ENCODE assay signal across 20 cellular contexts in the genomic region with DNA sequence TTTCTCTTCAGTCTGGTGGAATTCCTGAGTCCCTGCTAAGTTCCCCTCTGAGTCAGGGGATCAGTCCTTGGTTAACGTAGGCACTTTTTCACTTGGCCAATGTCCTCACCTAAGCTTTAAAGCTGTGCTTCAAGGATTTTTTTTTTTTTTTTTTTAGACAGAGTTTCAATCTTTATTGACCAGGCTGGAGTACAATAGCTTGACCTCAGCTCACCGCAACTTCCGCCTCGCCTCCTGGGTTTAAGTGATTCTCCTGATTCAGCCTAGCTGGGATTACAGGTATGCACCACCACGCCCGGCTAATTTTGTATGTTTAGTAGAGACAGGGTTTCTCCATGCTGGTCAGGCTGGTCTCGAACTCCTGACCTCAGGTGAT.
A peak's percentile ranks its signal among the peaks of the same experiment; 100 is the strongest.
DNase-seq lines count a peak whose midpoint lies in the region; ATAC-seq, FAIRE-seq and TF ChIP-seq lines count a peak whose summit lies in the region.
"Had no signal": no experiment of that assay in that cellular context is flagged by ENCODE, and none has a peak within 500 bp of the region (broad histone marks: within the 10 kb centered on the region; RNA-seq: fewer than 3 reads in every experiment).

No MANE protein-coding gene starts in this region.

- POLR2A ChIA-PET in K562 (lab: Yijun Ruan, JAX) = interaction anchor here (0.7 kb wide), 1 partner anchor 562 kb away, joined by 3 read pairs; no protein-coding TSS in a partner anchor

- H3K9me3 ChIP-seq in K562 (replicated peaks; ENCODE audit: control insufficient read depth, insufficient read depth, low read depth, low read length) (no peaks in the 10 kb centered on the region), trophoblast cell (ENCODE audit: insufficient read depth, low read depth, low read length) (no peaks in the 10 kb centered on the region), prostate gland (no peaks in the 10 kb centered on the region), right atrium auricular region (no peaks in the 10 kb centered on the region)
- H3K9me3 ChIP-seq: A549, Caco-2 had no signal

- H4K20me1 ChIP-seq in K562 (replicated peaks; ENCODE audit: control insufficient read depth, insufficient read depth, low read length) = no peaks in the 10 kb centered on the region

- WGBS in K562 (ENCODE audit: insufficient coverage, low coverage, missing lambda C conversion rate) = 3% methylated on average over 7 of the region's 7 CpGs
- no CpG with 5 or more reads among the region's 7 CpGs for WGBS in trophoblast cell (ENCODE audit: extremely low coverage, insufficient coverage, insufficient read length)
- 95% methylated on average over 7 of the region's 7 CpGs for WGBS in prostate gland

- no peaks in the 10 kb centered on the region for H3K79me2 ChIP-seq in K562 (ENCODE audit: control insufficient read depth, insufficient read depth, low read length)
- no peaks in the 10 kb centered on the region for H3K79me2 ChIP-seq in trophoblast cell (ENCODE audit: control insufficient read depth, insufficient read depth, low read length, poor library complexity)

- peaks cover 2 to 5% of the 10 kb centered on the region in 2 experiments; a peak in 3 of 5 replicates for H3K27me3 ChIP-seq in K562 (ENCODE audit: control insufficient read depth in 2 of 2, insufficient read depth in 2 of 2, low read length in 2 of 2)
- no peaks in the 10 kb centered on the region for H3K27me3 ChIP-seq in trophoblast cell (ENCODE audit: insufficient read depth, low read length)
- no peaks in the 10 kb centered on the region for H3K27me3 ChIP-seq in prostate gland (replicated peaks; ENCODE audit: insufficient read depth)
- H3K27me3 ChIP-seq in right atrium auricular region = no peaks in the 10 kb centered on the region

- BruUV-seq in K562 (replicated peaks; lab: Mats Ljungman, UMichigan) = no TSS peak

- H4K8ac ChIP-seq in trophoblast cell (ENCODE audit: low read depth, low read length) = no peak overlapping the region

- no peak for TF ChIP-seq CTCF in K562 (IDR thresholded peaks at IDR 0.05 in 2 of 3, conservative IDR thresholded peaks at IDR 0.05 in 1 of 3; ENCODE audit: insufficient read depth in 2 of 3, low read depth in 1 of 3, low read length in 3 of 3)
- no peak for TF ChIP-seq CTCF in prostate gland (IDR thresholded peaks at IDR 0.05)
- no peak for TF ChIP-seq CTCF in right atrium auricular region (IDR thresholded peaks at IDR 0.05)

- no peak overlapping the region for H2BK12ac ChIP-seq in trophoblast cell (ENCODE audit: low read length)

- no peak for FAIRE-seq in K562 (lab: Jason Lieb, UNC)
- FAIRE-seq: A549, D721Med, G401.6, GM12891, GM19239, HTR-8/SVneo had no signal

- H3K4me1 ChIP-seq in K562 (replicated peaks in 1 of 2; ENCODE audit: control insufficient read depth in 2 of 2, insufficient read depth in 2 of 2, low read length in 2 of 2) (no peaks in the 10 kb centered on the region), trophoblast cell (ENCODE audit: control insufficient read depth in 1 of 2, insufficient read depth in 2 of 2, low read length in 2 of 2) (peaks cover under 1 to 3% of the 10 kb centered on the region in 2 experiments), prostate gland (replicated peaks) (no peaks in the 10 kb centered on the region), right atrium auricular region (no peaks in the 10 kb centered on the region)
- H3K4me1 ChIP-seq: A549, HAP-1 had no signal

- H3K36me3 Mint-ChIP-seq in activated naive CD4-positive, alpha-beta T cell treated with anti-CD3 and anti-CD28 coated beads for 36 hours (ENCODE audit: low read depth) = no peaks in the 10 kb centered on the region

- H3K23ac ChIP-seq in trophoblast cell (ENCODE audit: low read length) = no peak overlapping the region

- no peaks in the 10 kb centered on the region for H3K36me3 ChIP-seq in K562 (ENCODE audit: control insufficient read depth, insufficient read depth, low read length)
- H3K36me3 ChIP-seq in trophoblast cell (ENCODE audit: control insufficient read depth in 1 of 2, insufficient read depth in 2 of 2, low read length in 2 of 2) = no peaks in the 10 kb centered on the region
- H3K36me3 ChIP-seq in prostate gland = no peaks in the 10 kb centered on the region
- H3K36me3 ChIP-seq in right atrium auricular region = no peaks in the 10 kb centered on the region
- H3K36me3 ChIP-seq: HAP-1 had no signal

- H3K4me3 ChIP-seq in K562 (no peak overlapping the region), trophoblast cell (ENCODE audit: low read depth, low read length) (no peak overlapping the region), prostate gland (no peak overlapping the region), right atrium auricular region (no peak overlapping the region)
- H3K4me3 ChIP-seq: A549, GM23248, HAP-1 had no signal

- H2AK5ac ChIP-seq in trophoblast cell (ENCODE audit: low read length) = no peak overlapping the region

- no peak overlapping the region for H3K4ac ChIP-seq in trophoblast cell (ENCODE audit: low read depth, low read length)

- H2BK120ac ChIP-seq in trophoblast cell (ENCODE audit: insufficient read depth, low read length, poor library complexity) = no peak overlapping the region

- peaks cover 2% of the 10 kb centered on the region for H3K27me3 Mint-ChIP-seq in activated naive CD4-positive, alpha-beta T cell treated with anti-CD3 and anti-CD28 coated beads for 36 hours (ENCODE audit: low read depth)
- H3K27me3 Mint-ChIP-seq: CD4-positive, alpha-beta T cell had no signal

- no peak overlapping the region for H2AFZ ChIP-seq in K562 (ENCODE audit: low read depth, low read length)
- no peak overlapping the region for H2AFZ ChIP-seq in trophoblast cell (ENCODE audit: insufficient read depth, low read length, poor library complexity)
- H2AFZ ChIP-seq: GM23248 had no signal

- no peak for TF ChIP-seq RAD21 in K562 (CRISPR knock-in tag; conservative IDR thresholded peaks at IDR 0.05 in 1 of 2, IDR thresholded peaks at IDR 0.05 in 1 of 2)

- CTCF ChIA-PET in activated naive CD4-positive, alpha-beta T cell treated with anti-CD3 and anti-CD28 coated beads for 36 hours (lab: Charles Lee) = interaction anchor here (0.7 kb wide), 1 partner anchor 512 kb away, joined by 3 read pairs; no protein-coding TSS in a partner anchor
- CTCF ChIA-PET in K562 (lab: Yijun Ruan, JAX; ENCODE audit: low intra/inter-chr PET ratio) = no interaction called here

- H3K9ac ChIP-seq in K562 (ENCODE audit: insufficient read depth in 1 of 2, low read depth in 2 of 2, low read length in 2 of 2) (no peak overlapping the region), trophoblast cell (ENCODE audit: low read length) (no peak overlapping the region)
- H3K9ac ChIP-seq: GM23248 had no signal

- H3K79me1 ChIP-seq in trophoblast cell (ENCODE audit: low read length) = no peaks in the 10 kb centered on the region

- H3K27ac Mint-ChIP-seq in activated naive CD4-positive, alpha-beta T cell treated with anti-CD3 and anti-CD28 coated beads for 36 hours = peak overlapping the region; percentile 32
- H3K27ac Mint-ChIP-seq: CD4-positive, alpha-beta T cell had no signal

- no peak overlapping the region for H3K4me2 ChIP-seq in K562 (ENCODE audit: insufficient read depth, low read length)
- no peak overlapping the region for H3K4me2 ChIP-seq in trophoblast cell (ENCODE audit: low read length)
- H3K4me2 ChIP-seq: A549 had no signal

- no peaks in the 10 kb centered on the region for H3K9me1 ChIP-seq in K562 (ENCODE audit: control insufficient read depth, insufficient read depth, low read length)

- TF ChIP-seq POLR2A in K562 (conservative IDR thresholded peaks at IDR 0.05) (no peak), prostate gland (IDR thresholded peaks at IDR 0.05) (no peak)

- DNase-seq in activated naive CD4-positive, alpha-beta T cell treated with anti-CD3 and anti-CD28 coated beads for 36 hours = no peak
- DNase-seq in activated naive CD4-positive, alpha-beta T cell (lab: John Stamatoyannopoulos, UW) = no peak
- DNase-seq in K562 (ENCODE audit: extremely low read depth in 1 of 4, low spot score in 3 of 4) (no peak), trophoblast cell (peak; percentile 8 to 26), prostate gland (ENCODE audit: low spot score) (no peak), right atrium auricular region (ENCODE audit: low spot score) (no peak)
- DNase-seq: AML-193; CD4-positive, alpha-beta T cell; GM23248 had no signal

- ATAC-seq in K562 (no peak), HG02870 (IDR thresholded peaks at IDR 0.05; ENCODE audit: unreplicated experiment) (no peak)
- ATAC-seq: A549 had no signal

- no peak overlapping the region for H3K18ac ChIP-seq in trophoblast cell (ENCODE audit: low read length)

- H4K12ac ChIP-seq in trophoblast cell (ENCODE audit: low read depth, low read length) = no peak overlapping the region

- H3K4me3 Mint-ChIP-seq in activated naive CD4-positive, alpha-beta T cell treated with anti-CD3 and anti-CD28 coated beads for 36 hours = no peak overlapping the region
- H3K4me3 Mint-ChIP-seq: CD4-positive, alpha-beta T cell had no signal

- TF ChIP-seq EP300 in K562 (IDR thresholded peaks at IDR 0.05; ENCODE audit: low read length) = no peak

- H4K91ac ChIP-seq in trophoblast cell (ENCODE audit: low read depth, low read length) = no peak overlapping the region

- no peak overlapping the region for H3K27ac ChIP-seq in K562 (ENCODE audit: extremely low read depth, low read depth, low read length)
- no peak overlapping the region for H3K27ac ChIP-seq in trophoblast cell (ENCODE audit: low read depth, low read length)
- no peak overlapping the region for H3K27ac ChIP-seq in prostate gland
- H3K27ac ChIP-seq in right atrium auricular region = no peak overlapping the region
- H3K27ac ChIP-seq: 22Rv1, A549, C4-2B, GM23248 had no signal

- in situ Hi-C loops in K562 (cut with MboI) = loop anchor here (25.0 kb wide), 1 partner anchor 966 kb away; no protein-coding TSS in a partner anchor

- no peaks in the 10 kb centered on the region for H3K9me3 Mint-ChIP-seq in activated naive CD4-positive, alpha-beta T cell treated with anti-CD3 and anti-CD28 coated beads for 36 hours
- H3K9me3 Mint-ChIP-seq: CD4-positive, alpha-beta T cell had no signal

- peaks cover 38% of the 10 kb centered on the region for H3K4me1 Mint-ChIP-seq in activated naive CD4-positive, alpha-beta T cell treated with anti-CD3 and anti-CD28 coated beads for 36 hours (ENCODE audit: low read depth)

- no peak overlapping the region for H3K14ac ChIP-seq in trophoblast cell (ENCODE audit: low read length)

- no peak overlapping the region for H2BK5ac ChIP-seq in trophoblast cell (ENCODE audit: low read depth, low read length, poor library complexity)

- intact Hi-C loops in activated naive CD4-positive, alpha-beta T cell treated with anti-CD3 and anti-CD28 coated beads for 36 hours (cut with micrococcal nuclease) = loop anchor here (10.0 kb wide), 2 partner anchors 1088 to 1242 kb away; no protein-coding TSS in a partner anchor
- intact Hi-C loops in K562 (cut with micrococcal nuclease) (no loop called here), prostate gland (cut with DNase I) (no loop called here)

TF ChIP-seq in K562, 482 proteins besides CTCF, POLR2A, EP300 and RAD21 (continues in another document):
- TF ChIP-seq ZNF384 (IDR thresholded peaks at IDR 0.05; ENCODE audit: low read depth, low read length) (peak; percentile 39; the same call in 1 of the 2 replicates), RFX7 (CRISPR knock-in tag; IDR thresholded peaks at IDR 0.05) (no peak)

Comparison
In these comparisons a context has a peak if more than half of its experiments do, and no peak if none do; other contexts are left out.
1. DNase-seq: peak in trophoblast cell (2 of 2); none in activated naive CD4-positive, alpha-beta T cell treated with anti-CD3 and anti-CD28 coated beads for 36 hours (single experiment), activated naive CD4-positive, alpha-beta T cell (0 of 4), K562 (0 of 4), prostate gland (single experiment) and right atrium auricular region (single experiment).